17 cellular contexts compared by ENCODE assay signal in the genomic region with DNA sequence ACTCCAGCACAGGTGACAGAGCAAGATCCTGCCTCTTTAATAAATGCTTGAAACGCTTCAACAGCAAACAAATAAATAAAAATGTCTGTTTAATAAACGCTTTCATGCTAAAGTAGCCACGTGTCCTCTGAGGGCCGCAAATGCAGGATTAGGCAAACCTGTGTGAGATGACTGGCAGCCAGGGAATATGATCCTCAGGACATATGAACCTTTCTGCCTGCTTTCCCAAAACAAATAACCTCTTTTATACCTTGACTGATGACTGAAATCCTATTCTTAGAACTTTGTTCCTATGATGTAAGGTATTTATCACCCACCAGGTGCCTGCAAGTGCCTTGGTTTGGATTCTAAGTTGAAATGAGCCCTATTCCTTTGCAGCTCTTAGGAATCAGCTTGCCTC. TPM values are rescaled to one million over a fixed set of nuclear protein-coding genes. Genes with fewer than 3 reads are reported as not detected.
DNase-seq lines count a peak whose midpoint lies in the region; FAIRE-seq and TF ChIP-seq lines count a peak whose summit lies in the region.
"Had no signal": no experiment of that assay in that cellular context is flagged by ENCODE, and none has a peak within 500 bp of the region (broad histone marks: within the 10 kb centered on the region; RNA-seq: fewer than 3 reads in every experiment).

No MANE protein-coding gene starts in this region.

- no peaks in the 10 kb centered on the region for H3K36me3 ChIP-seq in bronchial epithelial cell (ENCODE audit: control insufficient read depth, insufficient read depth, low read length)
- H3K36me3 ChIP-seq: BLaER1 had no signal

- no peak overlapping the region for H3K4me3 Mint-ChIP-seq in progenitor cell of endocrine pancreas (ENCODE audit: low read depth)
- H3K4me3 Mint-ChIP-seq: CD8-positive, alpha-beta memory T cell; T-helper 1 cell treated with Interleukin-12 subunit alpha and Interleukin-12 subunit beta and Interleukin-4 antibody, amounts not matched to agents 30 μg/mL and 1 μg/mL, for 36 hours had no signal

- H3K9me3 Mint-ChIP-seq in progenitor cell of endocrine pancreas (ENCODE audit: low read depth), result no peaks in the 10 kb centered on the region
- H3K9me3 Mint-ChIP-seq: CD8-positive, alpha-beta memory T cell; T-helper 1 cell treated with Interleukin-12 subunit alpha and Interleukin-12 subunit beta and Interleukin-4 antibody, amounts not matched to agents 30 μg/mL and 1 μg/mL, for 36 hours had no signal

- peak; percentile 93 for DNase-seq in DMS53 treated with DMSO at 0.1 percent for 48 hours (lab: John Stamatoyannopoulos, UW; ENCODE audit: unreplicated experiment)
- DNase-seq in NCI-H2029 (lab: John Stamatoyannopoulos, UW), result peak; percentile 79
- peak; percentile 75 for DNase-seq in NCI-H2196 treated with DMSO at 0.1 percent for 48 hours (lab: John Stamatoyannopoulos, UW; ENCODE audit: unreplicated experiment)
- peak; percentile 34 for DNase-seq in bronchial epithelial cell (ENCODE audit: low read depth)
- no peak for DNase-seq in progenitor cell of endocrine pancreas (ENCODE audit: low spot score, unreplicated experiment)
- no peak for DNase-seq in GF-D8 (lab: John Stamatoyannopoulos, UW)
- DNase-seq in activated naive CD4-positive, alpha-beta T cell (lab: John Stamatoyannopoulos, UW), result no peak
- DNase-seq: CD8-positive, alpha-beta memory T cell; H7; KG1; NCI-H1092; NCI-H1694 treated with DMSO at 0.1 percent for 48 hours; NCI-H446 treated with DMSO at 0.1 percent for 48 hours; OCI-M1; SK-N-SH had no signal

- FAIRE-seq in bronchial epithelial cell (lab: Jason Lieb, UNC), result no peak

- H3K27me3 ChIP-seq in bronchial epithelial cell (ENCODE audit: control insufficient read depth, insufficient read depth, low read length), result peaks cover 2% of the 10 kb centered on the region
- H3K27me3 ChIP-seq: BLaER1 had no signal

- TF ChIP-seq CTCF in bronchial epithelial cell (IDR thresholded peaks at IDR 0.05; ENCODE audit: insufficient read depth, low read length, severe bottlenecking) (no peak), progenitor cell of endocrine pancreas (IDR thresholded peaks at IDR 0.05; ENCODE audit: unreplicated experiment) (no peak)

- H3K36me3 Mint-ChIP-seq in progenitor cell of endocrine pancreas (ENCODE audit: insufficient read depth), result no peaks in the 10 kb centered on the region
- H3K36me3 Mint-ChIP-seq: CD8-positive, alpha-beta memory T cell had no signal

- no peak overlapping the region for H3K27ac Mint-ChIP-seq in progenitor cell of endocrine pancreas
- H3K27ac Mint-ChIP-seq: CD8-positive, alpha-beta memory T cell; T-helper 1 cell treated with Interleukin-12 subunit alpha and Interleukin-12 subunit beta and Interleukin-4 antibody, amounts not matched to agents 30 μg/mL and 1 μg/mL, for 36 hours had no signal

- H3K4me3 ChIP-seq in bronchial epithelial cell (ENCODE audit: low read depth, low read length), result no peak overlapping the region
- H3K4me3 ChIP-seq: BLaER1 had no signal

- H3K4me1 Mint-ChIP-seq in progenitor cell of endocrine pancreas (ENCODE audit: low read depth), result no peaks in the 10 kb centered on the region

- H3K27me3 Mint-ChIP-seq in progenitor cell of endocrine pancreas, result peaks cover 18% of the 10 kb centered on the region

RNA-seq across cellular contexts. Expression of a gene that starts 14.5 kb away (rescaled TPM):
- 0.79 and 2.8 TPM in 2 replicates for total RNA-seq in bronchial epithelial cell
- 1.0 and 6.3 TPM in 2 replicates for total RNA-seq in progenitor cell of endocrine pancreas

RNA-seq across cellular contexts. Expression of a gene that starts 41.7 kb away (rescaled TPM):
- total RNA-seq in bronchial epithelial cell (2.6 and 3.4 TPM in 2 replicates), progenitor cell of endocrine pancreas (0.55 TPM in 1 of 2 replicates, not detected in the other)
- total RNA-seq: H7 had no signal

Comparison
In these comparisons a context has a peak if more than half of its experiments do, and no peak if none do; other contexts are left out.
1. DNase-seq: peak in DMS53 treated with DMSO at 0.1 percent for 48 hours (single experiment), NCI-H2029 (single experiment), NCI-H2196 treated with DMSO at 0.1 percent for 48 hours (single experiment) and bronchial epithelial cell (single experiment); none in progenitor cell of endocrine pancreas (single experiment), GF-D8 (single experiment) and activated naive CD4-positive, alpha-beta T cell (0 of 4).